In the genomic region with DNA sequence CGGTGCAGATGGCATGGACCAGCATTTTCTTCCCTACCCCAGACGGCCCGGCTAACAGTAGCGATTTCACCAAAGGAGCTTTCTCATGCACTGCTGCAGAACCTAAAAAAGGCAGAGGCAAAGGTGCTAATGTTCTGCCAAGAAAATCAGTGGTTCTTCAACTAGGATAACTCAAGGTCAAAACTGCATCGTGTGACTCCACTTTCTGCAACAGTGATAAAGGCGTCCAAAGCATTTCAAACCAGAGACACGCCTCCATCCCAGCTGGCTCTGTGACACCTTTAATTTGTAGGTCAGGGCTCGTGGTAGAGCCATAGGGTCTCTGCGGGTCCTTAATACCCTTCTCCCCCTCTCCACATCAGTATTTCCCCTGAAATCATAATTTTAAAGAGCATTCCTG, we compare ENCODE assay signal across 21 cellular contexts.
"Had no signal": no experiment of that assay in that cellular context is flagged by ENCODE, and none has a peak within 500 bp of the region (broad histone marks: within the 10 kb centered on the region; RNA-seq: fewer than 3 reads in every experiment).

No MANE protein-coding gene starts in this region.

- H3K4me1 ChIP-seq: colonic mucosa, left lung, pancreas, prostate gland had no signal

- H3K27ac ChIP-seq: colonic mucosa, left lung, pancreas, prostate gland had no signal

- H3K4me3 Mint-ChIP-seq: endodermal cell, nephron had no signal

- H3K9me3 ChIP-seq: colonic mucosa, left lung, pancreas, prostate gland, stomach had no signal

- H3K9me3 Mint-ChIP-seq: endodermal cell, naive B cell, nephron had no signal

- H3K36me3 Mint-ChIP-seq: naive B cell had no signal

- H3K4me3 ChIP-seq: colonic mucosa, left lung, lung, pancreas, prostate gland, stomach had no signal

- H3K27me3 ChIP-seq: colonic mucosa, pancreas had no signal

- H3K36me3 ChIP-seq: colonic mucosa, left lung, pancreas, prostate gland, stomach had no signal

- DNase-seq: cerebellar nuclear complex; colonic mucosa; dermis blood vessel endothelial cell; effector CD4-positive, alpha-beta T cell; endodermal cell; erythroblast; foreskin melanocyte; left lung; mesenchymal stem cell; naive B cell; occipital lobe; stimulated activated CD4-positive, alpha-beta T cell treated with anti-CD3 and anti-CD28 coated beads, Interleukin-2, amount 100 ng/mL, for 24 hours; stimulated activated CD4-positive, alpha-beta T cell treated with anti-CD3 and anti-CD28 coated beads, Interleukin-4, amount 100 ng/mL, for 4 hours; stimulated activated naive CD4-positive, alpha-beta T cell; stomach; substantia nigra; trophoblast cell had no signal

- H3K27ac Mint-ChIP-seq: endodermal cell, naive B cell, nephron had no signal
